In genomic region chr3:180829409-180830405, GRCh38 we compare ENCODE assay signal across 16 cellular contexts.
DNase-seq lines count a peak whose midpoint lies in the region; ATAC-seq, FAIRE-seq and TF ChIP-seq lines count a peak whose summit lies in the region.
"Had no signal": no experiment of that assay in that cellular context is flagged by ENCODE, and none has a peak within 500 bp of the region (broad histone marks: within the 10 kb centered on the region; RNA-seq: fewer than 3 reads in every experiment).

No MANE protein-coding gene starts in this region.

- H3K9me3 Mint-ChIP-seq in chondrocyte (ENCODE audit: low read depth): no peaks in the 10 kb centered on the region

- no peak overlapping the region for H2BK120ac ChIP-seq in neuronal stem cell (ENCODE audit: low read depth, low read length)

- H3K36me3 Mint-ChIP-seq in chondrocyte (ENCODE audit: low read depth): no peaks in the 10 kb centered on the region
- H3K36me3 Mint-ChIP-seq: CD8-positive, alpha-beta memory T cell had no signal

- POLR2A ChIA-PET in K562 (lab: Yijun Ruan, JAX): interaction anchor here (0.8 kb wide), 1 partner anchor 27 kb away, joined by 3 read pairs; no protein-coding TSS in a partner anchor

- no peak overlapping the region for H3K4ac ChIP-seq in neuronal stem cell (ENCODE audit: low read length)

- H3K4me1 ChIP-seq in K562 (replicated peaks in 1 of 2; ENCODE audit: control insufficient read depth in 2 of 2, insufficient read depth in 2 of 2, low read length in 2 of 2): peaks cover 0 to 23% of the 10 kb centered on the region in 2 experiments; a peak in 2 of 5 replicates
- H3K4me1 ChIP-seq in neuronal stem cell (ENCODE audit: control insufficient read depth in 2 of 2, insufficient read depth in 1 of 2, low read depth in 1 of 2, low read length in 2 of 2): no peaks in the 10 kb centered on the region
- no peaks in the 10 kb centered on the region for H3K4me1 ChIP-seq in upper lobe of right lung
- H3K4me1 ChIP-seq: Caco-2 had no signal

- H3K79me1 ChIP-seq in neuronal stem cell (ENCODE audit: low read depth, low read length): peaks cover 3% of the 10 kb centered on the region

- ATAC-seq in K562: peak; percentile 43
- ATAC-seq in upper lobe of right lung: peak; percentile 10
- ATAC-seq in HG02678 (IDR thresholded peaks at IDR 0.05; ENCODE audit: unreplicated experiment): no peak
- no peak for ATAC-seq in Right ventricle myocardium inferior

- no peaks in the 10 kb centered on the region for H3K79me2 ChIP-seq in K562 (ENCODE audit: control insufficient read depth, insufficient read depth, low read length)

- FAIRE-seq in K562 (lab: Jason Lieb, UNC): no peak
- FAIRE-seq: GM18507, H54 had no signal

- H2BK12ac ChIP-seq in neuronal stem cell (ENCODE audit: low read length): no peak overlapping the region

- H4K8ac ChIP-seq in neuronal stem cell (ENCODE audit: low read depth, low read length): no peak overlapping the region

- intact Hi-C loops in K562 (cut with micrococcal nuclease) (no loop called here), upper lobe of right lung (cut with DNase I) (no loop called here), Right ventricle myocardium inferior (cut with DNase I) (no loop called here)

- no TSS peak for BruUV-seq in K562 (replicated peaks; lab: Mats Ljungman, UMichigan)

- peaks cover 3% of the 10 kb centered on the region for H3K27me3 Mint-ChIP-seq in chondrocyte (ENCODE audit: low read depth)

- peak overlapping the region; percentile 64 for H3K18ac ChIP-seq in neuronal stem cell (ENCODE audit: low read length)

- H3K4me1 Mint-ChIP-seq in chondrocyte (ENCODE audit: low read depth): no peaks in the 10 kb centered on the region
- H3K4me1 Mint-ChIP-seq: CD8-positive, alpha-beta memory T cell had no signal

- H2AFZ ChIP-seq in K562 (ENCODE audit: low read depth, low read length) (no peak overlapping the region), neuronal stem cell (ENCODE audit: low read length) (peak overlapping the region; percentile 7)

- H3K9me3 ChIP-seq in K562 (replicated peaks; ENCODE audit: control insufficient read depth, insufficient read depth, low read depth, low read length): no peaks in the 10 kb centered on the region
- no peaks in the 10 kb centered on the region for H3K9me3 ChIP-seq in neuronal stem cell (replicated peaks in 1 of 2; ENCODE audit: control insufficient read depth in 2 of 2, insufficient read depth in 1 of 2, low read depth in 1 of 2, low read length in 2 of 2)
- no peaks in the 10 kb centered on the region for H3K9me3 ChIP-seq in upper lobe of right lung
- H3K9me3 ChIP-seq: Caco-2 had no signal

- no peaks in the 10 kb centered on the region; the same call in 1 of the 2 replicates for H4K20me1 ChIP-seq in K562 (replicated peaks; ENCODE audit: control insufficient read depth, insufficient read depth, low read length)
- H4K20me1 ChIP-seq: BLaER1 had no signal

- in situ Hi-C loops in K562 (cut with MboI): no loop called here

- 4% methylated on average over 30 of the region's 37 CpGs for WGBS in K562 (ENCODE audit: insufficient coverage, low coverage, missing lambda C conversion rate)
- WGBS in neuronal stem cell (ENCODE audit: extremely low coverage in 2 of 2, insufficient read length in 2 of 2, insufficient replicate concordance in 1 of 2), 2 donors: no CpG with 5 or more reads among the region's 37 CpGs

- peak overlapping the region; percentile 63 for H2AK5ac ChIP-seq in neuronal stem cell (ENCODE audit: low read depth, low read length)

- TF ChIP-seq CTCF in K562 (IDR thresholded peaks at IDR 0.05 in 2 of 3, conservative IDR thresholded peaks at IDR 0.05 in 1 of 3; ENCODE audit: insufficient read depth in 2 of 3, low read depth in 1 of 3, low read length in 3 of 3): no peak
- TF ChIP-seq CTCF in upper lobe of right lung (IDR thresholded peaks at IDR 0.05): no peak
- no peak for TF ChIP-seq CTCF in chondrocyte (IDR thresholded peaks at IDR 0.05)

- H3K27ac ChIP-seq in K562 (ENCODE audit: extremely low read depth, low read depth, low read length) (no peak overlapping the region), neuronal stem cell (replicated peaks; ENCODE audit: low read length) (no peak overlapping the region), upper lobe of right lung (no peak overlapping the region)
- H3K27ac ChIP-seq: 22Rv1, BLaER1 had no signal

- CTCF ChIA-PET in K562 (lab: Yijun Ruan, JAX; ENCODE audit: low intra/inter-chr PET ratio): no interaction called here

- H3K4me3 Mint-ChIP-seq in chondrocyte (ENCODE audit: unreplicated experiment): no peak overlapping the region
- H3K4me3 Mint-ChIP-seq: CD8-positive, alpha-beta memory T cell had no signal

- peak overlapping the region; percentile 66 for H2BK5ac ChIP-seq in neuronal stem cell (ENCODE audit: low read length)

- DNase-seq in NCI-H446 (lab: John Stamatoyannopoulos, UW): peak; percentile 10 to 28
- no peak for DNase-seq in NCI-H446 treated with DMSO at 0.1 percent for 48 hours (lab: John Stamatoyannopoulos, UW)
- no peak for DNase-seq in K562 (ENCODE audit: extremely low read depth in 1 of 4, low spot score in 3 of 4)
- no peak for DNase-seq in neuronal stem cell (ENCODE audit: low spot score)
- no peak for DNase-seq in upper lobe of right lung
- no peak for DNase-seq in chondrocyte (ENCODE audit: low spot score)
- no peak for DNase-seq in Right ventricle myocardium inferior (ENCODE audit: missing footprints)
- DNase-seq: Caco-2, DND-41, GF-D8 had no signal

- H3K9me1 ChIP-seq in K562 (ENCODE audit: control insufficient read depth, insufficient read depth, low read length): no peaks in the 10 kb centered on the region

- no peaks in the 10 kb centered on the region for H3K36me3 ChIP-seq in K562 (ENCODE audit: control insufficient read depth, insufficient read depth, low read length)
- no peaks in the 10 kb centered on the region for H3K36me3 ChIP-seq in neuronal stem cell (replicated peaks in 1 of 2; ENCODE audit: control insufficient read depth in 2 of 2, insufficient read depth in 2 of 2, low read length in 2 of 2)
- no peaks in the 10 kb centered on the region for H3K36me3 ChIP-seq in upper lobe of right lung
- H3K36me3 ChIP-seq: BLaER1 had no signal

- no peak overlapping the region for H3K4me3 ChIP-seq in K562
- no peak overlapping the region for H3K4me3 ChIP-seq in neuronal stem cell (ENCODE audit: low read length in 2 of 2)
- H3K4me3 ChIP-seq in upper lobe of right lung: no peak overlapping the region
- H3K4me3 ChIP-seq: BLaER1 had no signal

- H3K4me2 ChIP-seq in K562 (ENCODE audit: insufficient read depth, low read length) (no peak overlapping the region), neuronal stem cell (ENCODE audit: insufficient read depth, low read length, poor library complexity, severe bottlenecking) (no peak overlapping the region)
- H3K4me2 ChIP-seq: BLaER1 had no signal

- no peak overlapping the region for H3K9ac ChIP-seq in K562 (ENCODE audit: insufficient read depth in 1 of 2, low read depth in 2 of 2, low read length in 2 of 2)
- H3K9ac ChIP-seq in neuronal stem cell (ENCODE audit: low read depth, low read length, poor library complexity): no peak overlapping the region
- H3K9ac ChIP-seq: BLaER1 had no signal

- peak overlapping the region; percentile 55 for H3K23ac ChIP-seq in neuronal stem cell (ENCODE audit: low read depth, low read length, poor library complexity)

- H3K14ac ChIP-seq in neuronal stem cell (ENCODE audit: low read length): no peak overlapping the region

- TF ChIP-seq POLR2A in K562 (conservative IDR thresholded peaks at IDR 0.05): no peak

- H3K27me3 ChIP-seq in K562 (ENCODE audit: control insufficient read depth in 2 of 2, insufficient read depth in 2 of 2, low read length in 2 of 2) (peaks cover 19 to 32% of the 10 kb centered on the region in 2 experiments; a peak in 4 of 5 replicates), neuronal stem cell (ENCODE audit: control insufficient read depth in 3 of 3, insufficient read depth in 3 of 3, low read depth in 1 of 3, low read length in 3 of 3) (peaks cover 0 to under 1% (median 0%) of the 10 kb centered on the region in 3 experiments), upper lobe of right lung (no peaks in the 10 kb centered on the region)
- H3K27me3 ChIP-seq: BLaER1 had no signal

- no peak for TF ChIP-seq RAD21 in K562 (CRISPR knock-in tag; conservative IDR thresholded peaks at IDR 0.05 in 1 of 2, IDR thresholded peaks at IDR 0.05 in 1 of 2)

- no peak for TF ChIP-seq EP300 in K562 (IDR thresholded peaks at IDR 0.05; ENCODE audit: low read length)

- H2BK15ac ChIP-seq in neuronal stem cell (ENCODE audit: low read length): no peak overlapping the region

- H3K27ac Mint-ChIP-seq in chondrocyte (ENCODE audit: unreplicated experiment): no peak overlapping the region
- H3K27ac Mint-ChIP-seq: CD8-positive, alpha-beta memory T cell had no signal

- H4K91ac ChIP-seq in neuronal stem cell (ENCODE audit: low read depth, low read length, poor library complexity): no peak overlapping the region

TF ChIP-seq in K562, 482 proteins besides CTCF, POLR2A, EP300 and RAD21:
- TF ChIP-seq RBFOX2 (IDR thresholded peaks at IDR 0.05; ENCODE audit: low read depth, low read length) (no peak), POU5F1 (IDR thresholded peaks at IDR 0.05; ENCODE audit: borderline replicate concordance, low read depth, low read length, partially characterized antibody) (no peak), ETV6 (IDR thresholded peaks at IDR 0.05; ENCODE audit: borderline replicate concordance in 1 of 2, low read depth in 2 of 2, low read length in 1 of 2) (no peak), ETV6 (CRISPR knock-in tag; IDR thresholded peaks at IDR 0.05; ENCODE audit: borderline replicate concordance) (no peak), COPS2 (conservative IDR thresholded peaks at IDR 0.05) (no peak), MAFG (tag; conservative IDR thresholded peaks at IDR 0.05) (no peak), PCBP1 (IDR thresholded peaks at IDR 0.05; ENCODE audit: low read depth, low read length, poor library complexity, severe bottlenecking) (no peak), ZNF707 (CRISPR knock-in tag; conservative IDR thresholded peaks at IDR 0.05) (no peak), CBX2 (IDR thresholded peaks at IDR 0.05; ENCODE audit: insufficient read depth, low read length, poor library complexity, severe bottlenecking) (no peak), MAZ (CRISPR knock-in tag; conservative IDR thresholded peaks at IDR 0.05 in 1 of 2, IDR thresholded peaks at IDR 0.05 in 1 of 2) (no peak)
TF ChIP-seq in K562: peak in this region for 0.

Comparison
In these comparisons a context has a peak if more than half of its experiments do, and no peak if none do; other contexts are left out.
1. DNase-seq: peak in NCI-H446 (2 of 2); none in NCI-H446 treated with DMSO at 0.1 percent for 48 hours (single experiment), K562 (0 of 4), neuronal stem cell (single experiment), upper lobe of right lung (single experiment), chondrocyte (single experiment) and Right ventricle myocardium inferior (single experiment).
2. ATAC-seq: peak in K562 (single experiment) and upper lobe of right lung (single experiment); none in HG02678 (single experiment) and Right ventricle myocardium inferior (single experiment).